Comparison of ENCODE assay signal across 2 cellular contexts in genomic region chr17:58148609-58149008, GRCh38.
A peak's percentile ranks its signal among the peaks of the same experiment; 100 is the strongest.
TF ChIP-seq lines count a peak whose summit lies in the region.

No MANE protein-coding gene starts in this region.

TF ChIP-seq in GM23338, 12 proteins besides CTCF, POLR2A, EP300 and RAD21:
- TF ChIP-seq, protein P1, sequence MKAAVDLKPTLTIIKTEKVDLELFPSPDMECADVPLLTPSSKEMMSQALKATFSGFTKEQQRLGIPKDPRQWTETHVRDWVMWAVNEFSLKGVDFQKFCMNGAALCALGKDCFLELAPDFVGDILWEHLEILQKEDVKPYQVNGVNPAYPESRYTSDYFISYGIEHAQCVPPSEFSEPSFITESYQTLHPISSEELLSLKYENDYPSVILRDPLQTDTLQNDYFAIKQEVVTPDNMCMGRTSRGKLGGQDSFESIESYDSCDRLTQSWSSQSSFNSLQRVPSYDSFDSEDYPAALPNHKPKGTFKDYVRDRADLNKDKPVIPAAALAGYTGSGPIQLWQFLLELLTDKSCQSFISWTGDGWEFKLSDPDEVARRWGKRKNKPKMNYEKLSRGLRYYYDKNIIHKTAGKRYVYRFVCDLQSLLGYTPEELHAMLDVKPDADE (IDR thresholded peaks at IDR 0.05), result no peak
- TF ChIP-seq ZNF331 (CRISPR knock-in tag; IDR thresholded peaks at IDR 0.05; ENCODE audit: low read depth), result no peak
- TF ChIP-seq, protein P2, sequence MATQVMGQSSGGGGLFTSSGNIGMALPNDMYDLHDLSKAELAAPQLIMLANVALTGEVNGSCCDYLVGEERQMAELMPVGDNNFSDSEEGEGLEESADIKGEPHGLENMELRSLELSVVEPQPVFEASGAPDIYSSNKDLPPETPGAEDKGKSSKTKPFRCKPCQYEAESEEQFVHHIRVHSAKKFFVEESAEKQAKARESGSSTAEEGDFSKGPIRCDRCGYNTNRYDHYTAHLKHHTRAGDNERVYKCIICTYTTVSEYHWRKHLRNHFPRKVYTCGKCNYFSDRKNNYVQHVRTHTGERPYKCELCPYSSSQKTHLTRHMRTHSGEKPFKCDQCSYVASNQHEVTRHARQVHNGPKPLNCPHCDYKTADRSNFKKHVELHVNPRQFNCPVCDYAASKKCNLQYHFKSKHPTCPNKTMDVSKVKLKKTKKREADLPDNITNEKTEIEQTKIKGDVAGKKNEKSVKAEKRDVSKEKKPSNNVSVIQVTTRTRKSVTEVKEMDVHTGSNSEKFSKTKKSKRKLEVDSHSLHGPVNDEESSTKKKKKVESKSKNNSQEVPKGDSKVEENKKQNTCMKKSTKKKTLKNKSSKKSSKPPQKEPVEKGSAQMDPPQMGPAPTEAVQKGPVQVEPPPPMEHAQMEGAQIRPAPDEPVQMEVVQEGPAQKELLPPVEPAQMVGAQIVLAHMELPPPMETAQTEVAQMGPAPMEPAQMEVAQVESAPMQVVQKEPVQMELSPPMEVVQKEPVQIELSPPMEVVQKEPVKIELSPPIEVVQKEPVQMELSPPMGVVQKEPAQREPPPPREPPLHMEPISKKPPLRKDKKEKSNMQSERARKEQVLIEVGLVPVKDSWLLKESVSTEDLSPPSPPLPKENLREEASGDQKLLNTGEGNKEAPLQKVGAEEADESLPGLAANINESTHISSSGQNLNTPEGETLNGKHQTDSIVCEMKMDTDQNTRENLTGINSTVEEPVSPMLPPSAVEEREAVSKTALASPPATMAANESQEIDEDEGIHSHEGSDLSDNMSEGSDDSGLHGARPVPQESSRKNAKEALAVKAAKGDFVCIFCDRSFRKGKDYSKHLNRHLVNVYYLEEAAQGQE (IDR thresholded peaks at IDR 0.05; ENCODE audit: unreplicated experiment), result no peak
- no peak for TF ChIP-seq STAT1 (IDR thresholded peaks at IDR 0.05; ENCODE audit: unreplicated experiment)
- TF ChIP-seq JUNB (IDR thresholded peaks at IDR 0.05; ENCODE audit: unreplicated experiment), result no peak
- no peak for TF ChIP-seq ZNF462 (CRISPR knock-in tag; IDR thresholded peaks at IDR 0.05)
- TF ChIP-seq ZNF114 (CRISPR knock-in tag; IDR thresholded peaks at IDR 0.05), result no peak
- no peak for TF ChIP-seq CREB1 (CRISPR knock-in tag; IDR thresholded peaks at IDR 0.05; ENCODE audit: low read depth)
- TF ChIP-seq NANOG (IDR thresholded peaks at IDR 0.05; ENCODE audit: borderline replicate concordance), result no peak
- no peak for TF ChIP-seq POLR2AphosphoS5 (IDR thresholded peaks at IDR 0.05; ENCODE audit: low read depth)
- no peak for TF ChIP-seq EZH2 (IDR thresholded peaks at IDR 0.05; ENCODE audit: low read depth, unreplicated experiment)
- no peak for TF ChIP-seq EZH2phosphoT487 (IDR thresholded peaks at IDR 0.05; ENCODE audit: unreplicated experiment)

TF ChIP-seq in HEK293, 187 proteins besides CTCF, POLR2A, EP300 and RAD21 (continued from another document):
- TF ChIP-seq ZFHX2 (tag by site-specific recombination; conservative IDR thresholded peaks at IDR 0.05) (peak; percentile 64), ZNF747 (tag by site-specific recombination; IDR thresholded peaks at IDR 0.05) (no peak), HIC1 (tag by site-specific recombination; IDR thresholded peaks at IDR 0.05) (no peak), GLI4 (tag by site-specific recombination; IDR thresholded peaks at IDR 0.05) (no peak)
